ENCODE assay signal across 1 cellular context in genomic region chr2:147365577-147365976, GRCh38.
TF ChIP-seq lines count a peak whose summit lies in the region.

No MANE protein-coding gene starts in this region.

TF ChIP-seq in GM23338, 12 proteins besides CTCF, POLR2A, EP300 and RAD21 (continued from another document):
- TF ChIP-seq REST (IDR thresholded peaks at IDR 0.05; ENCODE audit: unreplicated experiment) (no peak), NANOG (IDR thresholded peaks at IDR 0.05; ENCODE audit: borderline replicate concordance) (no peak), CREB1 (CRISPR knock-in tag; IDR thresholded peaks at IDR 0.05; ENCODE audit: low read depth) (no peak)
TF ChIP-seq in GM23338: peak in this region for 0.
